1 cellular context compared by ENCODE assay signal in genomic region chr16:61419771-61420170, GRCh38.
TF ChIP-seq lines count a peak whose summit lies in the region.

No MANE protein-coding gene starts in this region.

TF ChIP-seq in WTC11, 78 proteins besides CTCF, POLR2A, EP300 and RAD21 (continued from another document):
- TF ChIP-seq IRF1 (CRISPR knock-in tag; IDR thresholded peaks at IDR 0.05) = no peak
